10 cellular contexts compared by ENCODE assay signal in the genomic region with DNA sequence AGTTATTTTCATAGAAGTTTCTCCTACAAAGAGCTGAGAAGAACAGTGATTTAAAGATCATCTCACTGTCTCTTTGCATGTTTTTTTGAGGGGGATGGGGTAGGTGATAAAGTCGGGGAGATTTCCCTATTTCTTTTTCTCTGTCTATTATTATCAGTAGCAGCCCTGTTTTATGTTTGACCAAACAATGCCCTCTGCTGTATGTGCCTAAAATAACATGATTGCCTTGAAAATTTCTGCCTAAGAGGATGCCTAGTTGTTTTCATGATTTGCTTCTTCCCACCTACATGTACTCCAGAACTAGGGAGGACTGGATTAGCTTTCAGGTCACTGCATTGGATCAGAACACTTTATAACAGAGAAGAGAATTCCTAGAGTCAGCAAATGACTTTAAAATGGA.
DNase-seq lines count a peak whose midpoint lies in the region; ATAC-seq and TF ChIP-seq lines count a peak whose summit lies in the region.
"Had no signal": no experiment of that assay in that cellular context is flagged by ENCODE, and none has a peak within 500 bp of the region (broad histone marks: within the 10 kb centered on the region; RNA-seq: fewer than 3 reads in every experiment).

No MANE protein-coding gene starts in this region.

- peak; percentile 34 for DNase-seq in COLO829 (ENCODE audit: low spot score)
- DNase-seq in HT-29 (ENCODE audit: low spot score) = peak; percentile 25
- peak; percentile 12 for DNase-seq in SKM-1 (lab: John Stamatoyannopoulos, UW; ENCODE audit: unreplicated experiment)
- DNase-seq in left kidney (ENCODE audit: low read depth, low spot score) = peak; percentile 72
- DNase-seq in prostate gland (ENCODE audit: low spot score) = no peak
- DNase-seq in HUDEP-2 (lab: John Stamatoyannopoulos, UW; ENCODE audit: unreplicated experiment in 76 of 76) = no peak
- no peak for DNase-seq in posterior vena cava (ENCODE audit: low spot score)
- DNase-seq: SIG-M5 had no signal

- no peak for ATAC-seq in GM18511 (IDR thresholded peaks at IDR 0.05; ENCODE audit: unreplicated experiment)

- no peaks in the 10 kb centered on the region for H3K27me3 ChIP-seq in prostate gland (replicated peaks; ENCODE audit: insufficient read depth)

- intact Hi-C loops in prostate gland (cut with DNase I) (no loop called here), posterior vena cava (cut with DNase I) (no loop called here)

- TF ChIP-seq POLR2A in prostate gland (IDR thresholded peaks at IDR 0.05) = no peak

- no peaks in the 10 kb centered on the region for H3K9me3 ChIP-seq in prostate gland

- no peak for TF ChIP-seq CTCF in prostate gland (IDR thresholded peaks at IDR 0.05)

- WGBS in prostate gland = 0% methylated on average over 1 of the region's 1 CpG

- H3K4me3 ChIP-seq in prostate gland = no peak overlapping the region

- H3K4me1 ChIP-seq in prostate gland (replicated peaks) = no peaks in the 10 kb centered on the region

- H3K27ac ChIP-seq in prostate gland = no peak overlapping the region
- H3K27ac ChIP-seq: HL-60 had no signal

- H3K36me3 ChIP-seq in prostate gland = no peaks in the 10 kb centered on the region

Comparison
In these comparisons a context has a peak if more than half of its experiments do, and no peak if none do; other contexts are left out.
1. DNase-seq: peak in COLO829 (single experiment), HT-29 (single experiment), SKM-1 (single experiment) and left kidney (single experiment); none in prostate gland (single experiment), HUDEP-2 (0 of 76) and posterior vena cava (single experiment).